In genomic region chr1:43134068-43134467, GRCh38 we compare ENCODE assay signal across 18 cellular contexts. TPM values are rescaled to one million over a fixed set of nuclear protein-coding genes. Genes with fewer than 3 reads are reported as not detected.
"Had no signal": no experiment of that assay in that cellular context is flagged by ENCODE, and none has a peak within 500 bp of the region (broad histone marks: within the 10 kb centered on the region; RNA-seq: fewer than 3 reads in every experiment).

No MANE protein-coding gene starts in this region.

- H3K36me3 ChIP-seq: adrenal gland, breast epithelium, tibial artery had no signal

- H3K4me3 ChIP-seq: adrenal gland, breast epithelium, esophagus squamous epithelium, lung, tibial artery had no signal

- H3K4me1 ChIP-seq: breast epithelium, tibial artery had no signal

- H3K27ac ChIP-seq: breast epithelium, esophagus squamous epithelium, tibial artery had no signal

- DNase-seq: activated CD4-positive, CD25-positive, alpha-beta regulatory T cell treated with anti-CD3 and anti-CD28 coated beads, Interleukin-2, amount 50 U/mL, for 72 hours; activated effector memory CD4-positive, alpha-beta T cell treated with anti-CD3 and anti-CD28 coated beads, Interleukin-2, amount 50 U/mL, for 16 hours; activated T-cell treated with anti-CD3 and anti-CD28 coated beads, Interleukin-2, amount 50 U/mL, for 72 hours; cortex of kidney; effector CD4-positive, alpha-beta T cell; esophagus squamous epithelium; islet precursor cell; left colon; occipital lobe; stimulated activated CD4-positive, alpha-beta T cell treated with anti-CD3 and anti-CD28 coated beads, Interleukin-12 subunit alpha, Interleukin-12 subunit beta, amount 100 ng/mL, for 4 hours; stimulated activated CD4-positive, alpha-beta T cell treated with anti-CD3 and anti-CD28 coated beads, Interleukin-1b, Interleukin-23, amount 100 ng/mL, for 48 hours; stimulated activated naive CD4-positive, alpha-beta T cell treated with Interleukin-2 at 50 U/mL for 16 hours; T-helper 1 cell; T-helper 9 cell; tibial artery had no signal

- H3K9me3 ChIP-seq: adrenal gland, breast epithelium, esophagus squamous epithelium, tibial artery had no signal

- ATAC-seq: activated T-cell treated with anti-CD3 and anti-CD28 coated beads, Interleukin-2, amount 50 U/mL, for 72 hours; left colon had no signal

- H3K27me3 ChIP-seq: adrenal gland, breast epithelium had no signal

RNA-seq across cellular contexts. Expression of gene CFAP57, which starts 38.1 kb away (rescaled TPM):
- total RNA-seq: esophagus squamous epithelium, left colon had no signal
